ENCODE assay signal across 7 cellular contexts in genomic region chr1:224013626-224014327, GRCh38.
A peak's percentile ranks its signal among the peaks of the same experiment; 100 is the strongest.
DNase-seq lines count a peak whose midpoint lies in the region; ATAC-seq and TF ChIP-seq lines count a peak whose summit lies in the region.
"Not testable (repeated sequence)": the region's sequence is repeated elsewhere in the genome, so short reads cannot be mapped to it uniquely, and the experiment has no call there.

No MANE protein-coding gene starts in this region.

- H3K4me1 Mint-ChIP-seq in endodermal cell, result not testable (repeated sequence)

- H3K4me3 Mint-ChIP-seq in endodermal cell, result not testable (repeated sequence)

- WGBS in endodermal cell (ENCODE audit: insufficient coverage in 1 of 2, insufficient read length in 1 of 2), 2 experiments, result 87 to 88% methylated on average over 28 of the region's 28 CpGs

- H3K9me3 Mint-ChIP-seq in endodermal cell, result not testable (repeated sequence)

- TF ChIP-seq CTCF in HEK293 (tag by site-specific recombination; IDR thresholded peaks at IDR 0.05); endodermal cell (conservative IDR thresholded peaks at IDR 0.05); omental fat pad (IDR thresholded peaks at IDR 0.05): not testable (repeated sequence)

- DNase-seq in A172 (ENCODE audit: low spot score), result peak; percentile 2
- peak; percentile 13 for DNase-seq in LHCN-M2 (ENCODE audit: low read depth)
- DNase-seq in amniotic epithelial cell (ENCODE audit: low read depth), result peak; percentile 3
- DNase-seq in endodermal cell; omental fat pad (ENCODE audit: low spot score): not testable (repeated sequence)
- peak; percentile 22 for DNase-seq in kidney tubule cell (ENCODE audit: low spot score)

- H3K27ac Mint-ChIP-seq in endodermal cell, result not testable (repeated sequence)

- H3K36me3 Mint-ChIP-seq in endodermal cell (ENCODE audit: low read depth), result peaks cover 12% of the 10 kb centered on the region

- H3K36me3 ChIP-seq in HEK293 (ENCODE audit: control insufficient read depth in 2 of 2, insufficient read depth in 1 of 2, low read length in 2 of 2); endodermal cell (ENCODE audit: control insufficient read depth, insufficient read depth, low read length): not testable (repeated sequence)

- not testable (repeated sequence) for H3K9me3 ChIP-seq in HEK293 (ENCODE audit: control insufficient read depth, insufficient read depth, low read depth, low read length)
- H3K9me3 ChIP-seq in endodermal cell (ENCODE audit: control insufficient read depth, low read length), result peaks cover 59% of the 10 kb centered on the region

- not testable (repeated sequence) for H3K27me3 ChIP-seq in endodermal cell (ENCODE audit: control insufficient read depth, insufficient read depth, low read length, poor library complexity, severe bottlenecking)

- H3K4me1 ChIP-seq in HEK293 (ENCODE audit: control insufficient read depth, insufficient read depth, low read length); endodermal cell (ENCODE audit: control insufficient read depth, insufficient read depth, low read length): not testable (repeated sequence)

- not testable (repeated sequence) for H3K9ac ChIP-seq in endodermal cell (ENCODE audit: extremely low read depth, low read length, poor library complexity, severe bottlenecking)

- H3K27me3 Mint-ChIP-seq in endodermal cell (ENCODE audit: insufficient read depth), result not testable (repeated sequence)

- ATAC-seq in omental fat pad (ENCODE audit: low FRiP score), result peak; percentile 23

- CTCF ChIA-PET in HEK293 (lab: Yijun Ruan, JAX), result not testable (repeated sequence)

- not testable (repeated sequence) for H3K4me3 ChIP-seq in HEK293 (ENCODE audit: low read depth, low read length)
- peak overlapping the region; percentile 71 for H3K4me3 ChIP-seq in endodermal cell (ENCODE audit: low read length)

- POLR2A ChIA-PET in HEK293 (lab: Yijun Ruan, JAX), result not testable (repeated sequence)

- not testable (repeated sequence) for H3K27ac ChIP-seq in HEK293 (ENCODE audit: extremely low read depth, low read depth, low read length); endodermal cell (ENCODE audit: low read depth, low read length)

TF ChIP-seq in HEK293, 187 proteins besides CTCF, POLR2A, EP300 and RAD21:
- TF ChIP-seq ZNF324 (tag by site-specific recombination; IDR thresholded peaks at IDR 0.05), result peak; percentile 47; the same call in 1 of the 2 replicates
- TF ChIP-seq ZNF280C (tag by site-specific recombination; IDR thresholded peaks at IDR 0.05), result peak; percentile 78; the same call in 1 of the 2 replicates
- peak; percentile 8; the same call in 1 of the 2 replicates for TF ChIP-seq ZNF148 (tag by site-specific recombination; IDR thresholded peaks at IDR 0.05; ENCODE audit: borderline replicate concordance)
- peak; percentile 88 for TF ChIP-seq ZNF600 (tag by site-specific recombination; IDR thresholded peaks at IDR 0.05)
- TF ChIP-seq INSM2 (tag by site-specific recombination; IDR thresholded peaks at IDR 0.05), result peak; percentile 8; the same call in 1 of the 2 replicates
- TF ChIP-seq ZNF280D (tag by site-specific recombination; IDR thresholded peaks at IDR 0.05), result peak; percentile 57; the same call in 1 of the 2 replicates
- TF ChIP-seq ZNF530 (tag by site-specific recombination; IDR thresholded peaks at IDR 0.05; ENCODE audit: low read depth), result peak; percentile 92
- peak; percentile 53; the same call in 1 of the 2 replicates for TF ChIP-seq ZNF776 (tag by site-specific recombination; IDR thresholded peaks at IDR 0.05; ENCODE audit: borderline replicate concordance)
- 0 out of 2 replicates have a peak, but pooled peaks have one; percentile 13 for TF ChIP-seq KLF8 (tag by site-specific recombination; IDR thresholded peaks at IDR 0.05)
- 0 out of 2 replicates have a peak, but pooled peaks have one; percentile 90 for TF ChIP-seq ZNF48 (tag by site-specific recombination; IDR thresholded peaks at IDR 0.05)
